In genomic region chr17:3447625-3448024, GRCh38 we compare ENCODE assay signal across 13 cellular contexts. TPM values are rescaled to one million over a fixed set of nuclear protein-coding genes. Genes with fewer than 3 reads are reported as not detected.
DNase-seq lines count a peak whose midpoint lies in the region; ATAC-seq, FAIRE-seq and TF ChIP-seq lines count a peak whose summit lies in the region.
"Had no signal": no experiment of that assay in that cellular context is flagged by ENCODE, and none has a peak within 500 bp of the region (broad histone marks: within the 10 kb centered on the region; RNA-seq: fewer than 3 reads in every experiment).

No MANE protein-coding gene starts in this region.

- no peak overlapping the region for H3K9ac ChIP-seq in OCI-LY1 (ENCODE audit: low read length)

- H2AFZ ChIP-seq in OCI-LY1 (ENCODE audit: low read length): no peak overlapping the region

- no peak for TF ChIP-seq POLR2A in GM12891 (IDR thresholded peaks at IDR 0.05; ENCODE audit: low read depth, low read length)

- no peaks in the 10 kb centered on the region for H3F3A ChIP-seq in OCI-LY1 (ENCODE audit: insufficient read depth, low read length)

- in situ Hi-C loops in ACHN (cut with HindIII; ENCODE audit: low pct_ligation_motif_present, low pct_unique_long_range_greater_than_20kb, low sequenced_read_pairs): no loop called here

- H3K9me2 ChIP-seq in OCI-LY1 (ENCODE audit: low read depth, low read length): no peaks in the 10 kb centered on the region

- H4K20me1 ChIP-seq in OCI-LY1 (ENCODE audit: insufficient read depth, low read length): no peaks in the 10 kb centered on the region

- no peaks in the 10 kb centered on the region for H3K4me1 ChIP-seq in OCI-LY1 (ENCODE audit: insufficient read depth, low read length, severe bottlenecking)
- peaks cover 6% of the 10 kb centered on the region for H3K4me1 ChIP-seq in foreskin keratinocyte

- no peak overlapping the region for H3K4me3 ChIP-seq in OCI-LY1 (ENCODE audit: low read depth, low read length, poor library complexity, severe bottlenecking)

- peak; percentile 47 for FAIRE-seq in GM12891 (lab: Jason Lieb, UNC)

- H3K36me3 ChIP-seq in OCI-LY1 (ENCODE audit: insufficient read depth, low read length): no peaks in the 10 kb centered on the region

- TF ChIP-seq CTCF in OCI-LY1 (IDR thresholded peaks at IDR 0.05; ENCODE audit: low read length) (peak; percentile 45; the same call in 1 of the 2 replicates), foreskin keratinocyte (conservative IDR thresholded peaks at IDR 0.05) (peak; percentile 45)

- H3K79me2 ChIP-seq in OCI-LY1 (ENCODE audit: insufficient read depth, low read length): no peaks in the 10 kb centered on the region

- H3K27me3 ChIP-seq in OCI-LY1 (ENCODE audit: insufficient read depth, low read length): no peaks in the 10 kb centered on the region
- peaks cover 6% of the 10 kb centered on the region for H3K27me3 ChIP-seq in foreskin keratinocyte

- H3K4me2 ChIP-seq in OCI-LY1 (ENCODE audit: low read length): no peak overlapping the region

- H3K27ac ChIP-seq in OCI-LY1 (ENCODE audit: low read depth, low read length, poor library complexity, severe bottlenecking) (no peak overlapping the region), foreskin keratinocyte (no peak overlapping the region)

- H3K9me3 ChIP-seq in OCI-LY1 (ENCODE audit: low read length): no peaks in the 10 kb centered on the region

- DNase-seq in ACHN (peak; percentile 2), GM12891 (ENCODE audit: insufficient read length, low spot score) (no peak), foreskin keratinocyte (peak in 1 of 2 donors; percentile 15), NCI-H2081 treated with DMSO at 0.1 percent for 48 hours (lab: John Stamatoyannopoulos, UW) (no peak), hepatic stellate cell (ENCODE audit: low spot score) (no peak), NCI-H2107 (lab: John Stamatoyannopoulos, UW) (no peak)
- DNase-seq: activated CD4-positive, alpha-beta T cell treated with anti-CD3 and anti-CD28 coated beads, Interleukin-2, amount 10 ng/mL, durations not matched to agents 7 days and 5 days; CD8-positive, alpha-beta memory T cell; Right ventricle myocardium superior had no signal

- no peak for ATAC-seq in foreskin keratinocyte
- ATAC-seq in HG03457 (IDR thresholded peaks at IDR 0.05; ENCODE audit: unreplicated experiment): no peak

TF ChIP-seq in GM12891, 5 proteins besides CTCF, POLR2A, EP300 and RAD21:
- TF ChIP-seq POU2F2 (IDR thresholded peaks at IDR 0.05; ENCODE audit: low read depth, low read length) (no peak), SPI1 (IDR thresholded peaks at IDR 0.05; ENCODE audit: low read depth, low read length) (no peak), TAF1 (IDR thresholded peaks at IDR 0.05; ENCODE audit: low read depth, low read length) (no peak)
TF ChIP-seq in GM12891: peak in this region for 0.

RNA-seq across cellular contexts. Expression of gene OR1E2, which starts 14.0 kb away (rescaled TPM):
- not detected for polyA plus RNA-seq in GM12891 (2012; ENCODE audit: low read depth, missing spikeins)
- total RNA-seq in foreskin keratinocyte: not detected in 2 replicates
- polyA plus RNA-seq in foreskin keratinocyte: not detected in 2 replicates
- total RNA-seq: activated CD4-positive, alpha-beta T cell treated with anti-CD3 and anti-CD28 coated beads, Interleukin-2, amount 10 ng/mL, durations not matched to agents 7 days and 5 days; CD8-positive, alpha-beta memory T cell; myocyte; Right ventricle myocardium superior; temporal lobe had no signal
- polyA plus RNA-seq: CD8-positive, alpha-beta memory T cell had no signal

RNA-seq across cellular contexts. Expression of gene SPATA22, which starts 24.0 kb away (rescaled TPM):
- polyA plus RNA-seq in GM12891 (2012; ENCODE audit: low read depth, missing spikeins): 0.14 TPM
- not detected in 2 replicates for total RNA-seq in foreskin keratinocyte
- polyA plus RNA-seq in foreskin keratinocyte: not detected in 2 replicates
- total RNA-seq: CD8-positive, alpha-beta memory T cell; myocyte had no signal
- polyA plus RNA-seq: CD8-positive, alpha-beta memory T cell had no signal

RNA-seq across cellular contexts. Expression of gene ASPA, which starts 28.2 kb away (rescaled TPM):
- polyA plus RNA-seq in GM12891 (2012; ENCODE audit: low read depth, missing spikeins): 1.2 TPM
- total RNA-seq in foreskin keratinocyte: not detected in 2 replicates
- not detected in 2 replicates for polyA plus RNA-seq in foreskin keratinocyte
- total RNA-seq: activated CD4-positive, alpha-beta T cell treated with anti-CD3 and anti-CD28 coated beads, Interleukin-2, amount 10 ng/mL, durations not matched to agents 7 days and 5 days; CD8-positive, alpha-beta memory T cell had no signal
- polyA plus RNA-seq: CD8-positive, alpha-beta memory T cell had no signal

RNA-seq across cellular contexts. Expression of gene OR3A3, which starts 36.5 kb away (rescaled TPM):
- not detected for polyA plus RNA-seq in GM12891 (2012; ENCODE audit: low read depth, missing spikeins)
- total RNA-seq in foreskin keratinocyte: not detected in 2 replicates
- polyA plus RNA-seq in foreskin keratinocyte: not detected in 2 replicates
- total RNA-seq: activated CD4-positive, alpha-beta T cell treated with anti-CD3 and anti-CD28 coated beads, Interleukin-2, amount 10 ng/mL, durations not matched to agents 7 days and 5 days; CD8-positive, alpha-beta memory T cell; myocyte; Right ventricle myocardium superior; temporal lobe had no signal
- polyA plus RNA-seq: CD8-positive, alpha-beta memory T cell had no signal

RNA-seq across cellular contexts. Expression of gene OR1E1, which starts 49.4 kb away (rescaled TPM):
- not detected for polyA plus RNA-seq in GM12891 (2012; ENCODE audit: low read depth, missing spikeins)
- not detected in 2 replicates for total RNA-seq in foreskin keratinocyte
- polyA plus RNA-seq in foreskin keratinocyte: not detected in 2 replicates
- total RNA-seq: activated CD4-positive, alpha-beta T cell treated with anti-CD3 and anti-CD28 coated beads, Interleukin-2, amount 10 ng/mL, durations not matched to agents 7 days and 5 days; CD8-positive, alpha-beta memory T cell; myocyte; Right ventricle myocardium superior had no signal
- polyA plus RNA-seq: CD8-positive, alpha-beta memory T cell had no signal
